1 cellular context compared by ENCODE assay signal in the genomic region with DNA sequence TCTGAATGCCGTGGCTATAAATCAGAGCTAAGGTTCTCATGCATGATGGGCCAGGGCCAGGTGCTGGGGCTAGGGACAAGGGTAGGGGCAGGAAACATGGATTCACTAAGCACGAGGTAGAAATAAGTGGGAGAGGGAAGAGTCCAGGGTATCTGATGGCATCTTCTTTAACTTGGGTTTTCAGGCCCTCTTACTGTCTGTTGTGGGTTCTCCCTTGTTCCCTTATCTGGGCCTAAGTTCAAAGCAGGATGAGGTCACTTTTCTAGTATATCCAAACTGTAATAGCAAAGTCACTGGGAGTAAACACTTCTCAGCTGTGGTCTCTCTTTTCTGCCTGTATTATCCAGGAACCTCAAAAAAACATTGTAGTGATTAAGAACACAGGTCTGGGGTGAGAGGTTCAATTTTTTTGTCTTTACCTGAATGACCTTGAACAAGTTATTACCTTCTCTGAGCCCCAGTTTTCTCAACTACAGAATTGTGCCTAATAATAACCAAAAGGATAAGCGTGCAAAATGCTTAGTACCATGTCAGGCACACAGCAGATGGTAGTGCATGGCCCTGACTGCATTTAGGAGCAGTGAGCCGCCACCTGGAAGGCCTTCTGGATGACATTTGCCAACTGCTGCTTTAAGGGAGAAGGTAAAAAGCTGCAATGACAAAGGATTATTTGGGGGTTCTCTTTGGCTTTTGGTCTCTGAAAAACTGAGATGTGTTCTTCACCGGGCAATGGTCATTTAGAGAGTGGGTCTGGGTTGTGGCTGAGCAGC.
TF ChIP-seq lines count a peak whose summit lies in the region.

No MANE protein-coding gene starts in this region.

TF ChIP-seq in K562, 482 proteins besides CTCF, POLR2A, EP300 and RAD21 (continues in another document):
- no peak for TF ChIP-seq XRCC4 (IDR thresholded peaks at IDR 0.05; ENCODE audit: extremely low read depth, insufficient read depth, insufficient read length)
- TF ChIP-seq, protein P1, sequence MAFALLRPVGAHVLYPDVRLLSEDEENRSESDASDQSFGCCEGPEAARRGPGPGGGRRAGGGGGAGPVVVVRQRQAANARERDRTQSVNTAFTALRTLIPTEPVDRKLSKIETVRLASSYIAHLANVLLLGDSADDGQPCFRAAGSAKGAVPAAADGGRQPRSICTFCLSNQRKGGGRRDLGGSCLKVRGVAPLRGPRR (CRISPR knock-in tag; IDR thresholded peaks at IDR 0.05): no peak
- TF ChIP-seq BDP1 (IDR thresholded peaks at IDR 0.05; ENCODE audit: insufficient read depth, insufficient read length): no peak
- no peak for TF ChIP-seq NFXL1 (CRISPR knock-in tag; IDR thresholded peaks at IDR 0.05)
- no peak for TF ChIP-seq CCNT2 (IDR thresholded peaks at IDR 0.05; ENCODE audit: borderline replicate concordance, extremely low read depth, insufficient read length, low read depth, low read length)
- TF ChIP-seq, protein P2, sequence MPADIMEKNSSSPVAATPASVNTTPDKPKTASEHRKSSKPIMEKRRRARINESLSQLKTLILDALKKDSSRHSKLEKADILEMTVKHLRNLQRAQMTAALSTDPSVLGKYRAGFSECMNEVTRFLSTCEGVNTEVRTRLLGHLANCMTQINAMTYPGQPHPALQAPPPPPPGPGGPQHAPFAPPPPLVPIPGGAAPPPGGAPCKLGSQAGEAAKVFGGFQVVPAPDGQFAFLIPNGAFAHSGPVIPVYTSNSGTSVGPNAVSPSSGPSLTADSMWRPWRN (IDR thresholded peaks at IDR 0.05; ENCODE audit: low read depth): 0 out of 2 replicates have a peak, but pooled peaks have one; percentile 29
- no peak for TF ChIP-seq HMG20B (CRISPR knock-in tag; IDR thresholded peaks at IDR 0.05)
- TF ChIP-seq, protein P3, sequence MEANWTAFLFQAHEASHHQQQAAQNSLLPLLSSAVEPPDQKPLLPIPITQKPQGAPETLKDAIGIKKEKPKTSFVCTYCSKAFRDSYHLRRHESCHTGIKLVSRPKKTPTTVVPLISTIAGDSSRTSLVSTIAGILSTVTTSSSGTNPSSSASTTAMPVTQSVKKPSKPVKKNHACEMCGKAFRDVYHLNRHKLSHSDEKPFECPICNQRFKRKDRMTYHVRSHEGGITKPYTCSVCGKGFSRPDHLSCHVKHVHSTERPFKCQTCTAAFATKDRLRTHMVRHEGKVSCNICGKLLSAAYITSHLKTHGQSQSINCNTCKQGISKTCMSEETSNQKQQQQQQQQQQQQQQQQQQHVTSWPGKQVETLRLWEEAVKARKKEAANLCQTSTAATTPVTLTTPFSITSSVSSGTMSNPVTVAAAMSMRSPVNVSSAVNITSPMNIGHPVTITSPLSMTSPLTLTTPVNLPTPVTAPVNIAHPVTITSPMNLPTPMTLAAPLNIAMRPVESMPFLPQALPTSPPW (CRISPR knock-in tag; IDR thresholded peaks at IDR 0.05): peak; percentile 53; the same call in 1 of the 2 replicates
- TF ChIP-seq, protein P4, sequence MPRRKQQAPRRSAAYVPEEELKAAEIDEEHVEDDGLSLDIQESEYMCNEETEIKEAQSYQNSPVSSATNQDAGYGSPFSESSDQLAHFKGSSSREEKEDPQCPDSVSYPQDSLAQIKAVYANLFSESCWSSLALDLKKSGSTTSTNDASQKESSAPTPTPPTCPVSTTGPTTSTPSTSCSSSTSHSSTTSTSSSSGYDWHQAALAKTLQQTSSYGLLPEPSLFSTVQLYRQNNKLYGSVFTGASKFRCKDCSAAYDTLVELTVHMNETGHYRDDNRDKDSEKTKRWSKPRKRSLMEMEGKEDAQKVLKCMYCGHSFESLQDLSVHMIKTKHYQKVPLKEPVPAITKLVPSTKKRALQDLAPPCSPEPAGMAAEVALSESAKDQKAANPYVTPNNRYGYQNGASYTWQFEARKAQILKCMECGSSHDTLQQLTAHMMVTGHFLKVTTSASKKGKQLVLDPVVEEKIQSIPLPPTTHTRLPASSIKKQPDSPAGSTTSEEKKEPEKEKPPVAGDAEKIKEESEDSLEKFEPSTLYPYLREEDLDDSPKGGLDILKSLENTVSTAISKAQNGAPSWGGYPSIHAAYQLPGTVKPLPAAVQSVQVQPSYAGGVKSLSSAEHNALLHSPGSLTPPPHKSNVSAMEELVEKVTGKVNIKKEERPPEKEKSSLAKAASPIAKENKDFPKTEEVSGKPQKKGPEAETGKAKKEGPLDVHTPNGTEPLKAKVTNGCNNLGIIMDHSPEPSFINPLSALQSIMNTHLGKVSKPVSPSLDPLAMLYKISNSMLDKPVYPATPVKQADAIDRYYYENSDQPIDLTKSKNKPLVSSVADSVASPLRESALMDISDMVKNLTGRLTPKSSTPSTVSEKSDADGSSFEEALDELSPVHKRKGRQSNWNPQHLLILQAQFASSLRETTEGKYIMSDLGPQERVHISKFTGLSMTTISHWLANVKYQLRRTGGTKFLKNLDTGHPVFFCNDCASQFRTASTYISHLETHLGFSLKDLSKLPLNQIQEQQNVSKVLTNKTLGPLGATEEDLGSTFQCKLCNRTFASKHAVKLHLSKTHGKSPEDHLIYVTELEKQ (CRISPR knock-in tag; IDR thresholded peaks at IDR 0.05): no peak
- TF ChIP-seq SMARCA4 (IDR thresholded peaks at IDR 0.05): peak; percentile 53; the same call in 1 of the 2 replicates
- TF ChIP-seq C11orf30 (IDR thresholded peaks at IDR 0.05; ENCODE audit: low read depth): peak; percentile 14; the same call in 1 of the 2 replicates
- 0 out of 2 replicates have a peak, but pooled peaks have one; percentile 55 for TF ChIP-seq TCF7L2 (IDR thresholded peaks at IDR 0.05; ENCODE audit: low read depth, low read length)
- peak; percentile 65 for TF ChIP-seq TCF3 (CRISPR knock-in tag; IDR thresholded peaks at IDR 0.05)
- no peak for TF ChIP-seq RBM25 (IDR thresholded peaks at IDR 0.05; ENCODE audit: low read depth, low read length, severe bottlenecking)
- no peak for TF ChIP-seq EZH2 (IDR thresholded peaks at IDR 0.05; ENCODE audit: borderline replicate concordance, low read depth, low read length)
- no peak for TF ChIP-seq BRF1 (IDR thresholded peaks at IDR 0.05; ENCODE audit: borderline replicate concordance, extremely low read depth, insufficient read length)
- no peak for TF ChIP-seq ZBTB1 (CRISPR knock-in tag; IDR thresholded peaks at IDR 0.05; ENCODE audit: borderline replicate concordance, low read depth)
- TF ChIP-seq PRPF4 (IDR thresholded peaks at IDR 0.05; ENCODE audit: insufficient read depth, low read depth, low read length, poor library complexity, severe bottlenecking): no peak
- peak; percentile 73 for TF ChIP-seq SMARCE1 (IDR thresholded peaks at IDR 0.05)
- TF ChIP-seq FOSL1 (tag; conservative IDR thresholded peaks at IDR 0.05): peak; percentile 71
- TF ChIP-seq TRIM28 (IDR thresholded peaks at IDR 0.05): no peak
- no peak; the same call in 1 of the 2 replicates for TF ChIP-seq MTA3 (IDR thresholded peaks at IDR 0.05; ENCODE audit: borderline replicate concordance)
- TF ChIP-seq, protein P5, sequence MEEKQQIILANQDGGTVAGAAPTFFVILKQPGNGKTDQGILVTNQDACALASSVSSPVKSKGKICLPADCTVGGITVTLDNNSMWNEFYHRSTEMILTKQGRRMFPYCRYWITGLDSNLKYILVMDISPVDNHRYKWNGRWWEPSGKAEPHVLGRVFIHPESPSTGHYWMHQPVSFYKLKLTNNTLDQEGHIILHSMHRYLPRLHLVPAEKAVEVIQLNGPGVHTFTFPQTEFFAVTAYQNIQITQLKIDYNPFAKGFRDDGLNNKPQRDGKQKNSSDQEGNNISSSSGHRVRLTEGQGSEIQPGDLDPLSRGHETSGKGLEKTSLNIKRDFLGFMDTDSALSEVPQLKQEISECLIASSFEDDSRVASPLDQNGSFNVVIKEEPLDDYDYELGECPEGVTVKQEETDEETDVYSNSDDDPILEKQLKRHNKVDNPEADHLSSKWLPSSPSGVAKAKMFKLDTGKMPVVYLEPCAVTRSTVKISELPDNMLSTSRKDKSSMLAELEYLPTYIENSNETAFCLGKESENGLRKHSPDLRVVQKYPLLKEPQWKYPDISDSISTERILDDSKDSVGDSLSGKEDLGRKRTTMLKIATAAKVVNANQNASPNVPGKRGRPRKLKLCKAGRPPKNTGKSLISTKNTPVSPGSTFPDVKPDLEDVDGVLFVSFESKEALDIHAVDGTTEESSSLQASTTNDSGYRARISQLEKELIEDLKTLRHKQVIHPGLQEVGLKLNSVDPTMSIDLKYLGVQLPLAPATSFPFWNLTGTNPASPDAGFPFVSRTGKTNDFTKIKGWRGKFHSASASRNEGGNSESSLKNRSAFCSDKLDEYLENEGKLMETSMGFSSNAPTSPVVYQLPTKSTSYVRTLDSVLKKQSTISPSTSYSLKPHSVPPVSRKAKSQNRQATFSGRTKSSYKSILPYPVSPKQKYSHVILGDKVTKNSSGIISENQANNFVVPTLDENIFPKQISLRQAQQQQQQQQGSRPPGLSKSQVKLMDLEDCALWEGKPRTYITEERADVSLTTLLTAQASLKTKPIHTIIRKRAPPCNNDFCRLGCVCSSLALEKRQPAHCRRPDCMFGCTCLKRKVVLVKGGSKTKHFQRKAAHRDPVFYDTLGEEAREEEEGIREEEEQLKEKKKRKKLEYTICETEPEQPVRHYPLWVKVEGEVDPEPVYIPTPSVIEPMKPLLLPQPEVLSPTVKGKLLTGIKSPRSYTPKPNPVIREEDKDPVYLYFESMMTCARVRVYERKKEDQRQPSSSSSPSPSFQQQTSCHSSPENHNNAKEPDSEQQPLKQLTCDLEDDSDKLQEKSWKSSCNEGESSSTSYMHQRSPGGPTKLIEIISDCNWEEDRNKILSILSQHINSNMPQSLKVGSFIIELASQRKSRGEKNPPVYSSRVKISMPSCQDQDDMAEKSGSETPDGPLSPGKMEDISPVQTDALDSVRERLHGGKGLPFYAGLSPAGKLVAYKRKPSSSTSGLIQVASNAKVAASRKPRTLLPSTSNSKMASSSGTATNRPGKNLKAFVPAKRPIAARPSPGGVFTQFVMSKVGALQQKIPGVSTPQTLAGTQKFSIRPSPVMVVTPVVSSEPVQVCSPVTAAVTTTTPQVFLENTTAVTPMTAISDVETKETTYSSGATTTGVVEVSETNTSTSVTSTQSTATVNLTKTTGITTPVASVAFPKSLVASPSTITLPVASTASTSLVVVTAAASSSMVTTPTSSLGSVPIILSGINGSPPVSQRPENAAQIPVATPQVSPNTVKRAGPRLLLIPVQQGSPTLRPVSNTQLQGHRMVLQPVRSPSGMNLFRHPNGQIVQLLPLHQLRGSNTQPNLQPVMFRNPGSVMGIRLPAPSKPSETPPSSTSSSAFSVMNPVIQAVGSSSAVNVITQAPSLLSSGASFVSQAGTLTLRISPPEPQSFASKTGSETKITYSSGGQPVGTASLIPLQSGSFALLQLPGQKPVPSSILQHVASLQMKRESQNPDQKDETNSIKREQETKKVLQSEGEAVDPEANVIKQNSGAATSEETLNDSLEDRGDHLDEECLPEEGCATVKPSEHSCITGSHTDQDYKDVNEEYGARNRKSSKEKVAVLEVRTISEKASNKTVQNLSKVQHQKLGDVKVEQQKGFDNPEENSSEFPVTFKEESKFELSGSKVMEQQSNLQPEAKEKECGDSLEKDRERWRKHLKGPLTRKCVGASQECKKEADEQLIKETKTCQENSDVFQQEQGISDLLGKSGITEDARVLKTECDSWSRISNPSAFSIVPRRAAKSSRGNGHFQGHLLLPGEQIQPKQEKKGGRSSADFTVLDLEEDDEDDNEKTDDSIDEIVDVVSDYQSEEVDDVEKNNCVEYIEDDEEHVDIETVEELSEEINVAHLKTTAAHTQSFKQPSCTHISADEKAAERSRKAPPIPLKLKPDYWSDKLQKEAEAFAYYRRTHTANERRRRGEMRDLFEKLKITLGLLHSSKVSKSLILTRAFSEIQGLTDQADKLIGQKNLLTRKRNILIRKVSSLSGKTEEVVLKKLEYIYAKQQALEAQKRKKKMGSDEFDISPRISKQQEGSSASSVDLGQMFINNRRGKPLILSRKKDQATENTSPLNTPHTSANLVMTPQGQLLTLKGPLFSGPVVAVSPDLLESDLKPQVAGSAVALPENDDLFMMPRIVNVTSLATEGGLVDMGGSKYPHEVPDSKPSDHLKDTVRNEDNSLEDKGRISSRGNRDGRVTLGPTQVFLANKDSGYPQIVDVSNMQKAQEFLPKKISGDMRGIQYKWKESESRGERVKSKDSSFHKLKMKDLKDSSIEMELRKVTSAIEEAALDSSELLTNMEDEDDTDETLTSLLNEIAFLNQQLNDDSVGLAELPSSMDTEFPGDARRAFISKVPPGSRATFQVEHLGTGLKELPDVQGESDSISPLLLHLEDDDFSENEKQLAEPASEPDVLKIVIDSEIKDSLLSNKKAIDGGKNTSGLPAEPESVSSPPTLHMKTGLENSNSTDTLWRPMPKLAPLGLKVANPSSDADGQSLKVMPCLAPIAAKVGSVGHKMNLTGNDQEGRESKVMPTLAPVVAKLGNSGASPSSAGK (IDR thresholded peaks at IDR 0.05): no peak
- no peak for TF ChIP-seq XRCC3 (IDR thresholded peaks at IDR 0.05)
- TF ChIP-seq TEAD1 (CRISPR knock-in tag; IDR thresholded peaks at IDR 0.05): no peak
- no peak for TF ChIP-seq ZNF347 (CRISPR knock-in tag; IDR thresholded peaks at IDR 0.05; ENCODE audit: low read depth)
- TF ChIP-seq HDAC8 (tag; IDR thresholded peaks at IDR 0.05): no peak
- no peak for TF ChIP-seq HNRNPL (IDR thresholded peaks at IDR 0.05; ENCODE audit: low read depth, low read length)
- TF ChIP-seq CBFA2T2 (conservative IDR thresholded peaks at IDR 0.05): no peak; the same call in 1 of the 2 replicates
- no peak for TF ChIP-seq RBM22 (IDR thresholded peaks at IDR 0.05; ENCODE audit: low read depth, low read length, poor library complexity, severe bottlenecking)
- TF ChIP-seq, protein P6, sequence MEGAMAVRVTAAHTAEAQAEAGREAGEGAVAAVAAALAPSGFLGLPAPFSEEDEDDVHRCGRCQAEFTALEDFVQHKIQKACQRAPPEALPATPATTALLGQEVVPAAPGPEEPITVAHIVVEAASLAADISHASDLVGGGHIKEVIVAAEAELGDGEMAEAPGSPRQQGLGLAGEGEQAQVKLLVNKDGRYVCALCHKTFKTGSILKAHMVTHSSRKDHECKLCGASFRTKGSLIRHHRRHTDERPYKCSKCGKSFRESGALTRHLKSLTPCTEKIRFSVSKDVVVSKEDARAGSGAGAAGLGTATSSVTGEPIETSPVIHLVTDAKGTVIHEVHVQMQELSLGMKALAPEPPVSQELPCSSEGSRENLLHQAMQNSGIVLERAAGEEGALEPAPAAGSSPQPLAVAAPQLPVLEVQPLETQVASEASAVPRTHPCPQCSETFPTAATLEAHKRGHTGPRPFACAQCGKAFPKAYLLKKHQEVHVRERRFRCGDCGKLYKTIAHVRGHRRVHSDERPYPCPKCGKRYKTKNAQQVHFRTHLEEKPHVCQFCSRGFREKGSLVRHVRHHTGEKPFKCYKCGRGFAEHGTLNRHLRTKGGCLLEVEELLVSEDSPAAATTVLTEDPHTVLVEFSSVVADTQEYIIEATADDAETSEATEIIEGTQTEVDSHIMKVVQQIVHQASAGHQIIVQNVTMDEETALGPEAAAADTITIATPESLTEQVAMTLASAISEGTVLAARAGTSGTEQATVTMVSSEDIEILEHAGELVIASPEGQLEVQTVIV (CRISPR knock-in tag; IDR thresholded peaks at IDR 0.05; ENCODE audit: borderline replicate concordance): no peak
- TF ChIP-seq TEAD2 (tag; IDR thresholded peaks at IDR 0.05): 0 out of 2 replicates have a peak, but pooled peaks have one; percentile 23
- TF ChIP-seq ZNF589 (CRISPR knock-in tag; IDR thresholded peaks at IDR 0.05; ENCODE audit: low read depth): peak; percentile 68; the same call in 1 of the 2 replicates
- no peak for TF ChIP-seq YBX1 (IDR thresholded peaks at IDR 0.05)
- no peak for TF ChIP-seq ZKSCAN3 (CRISPR knock-in tag; IDR thresholded peaks at IDR 0.05)
- no peak for TF ChIP-seq NR2C2 (CRISPR knock-in tag; IDR thresholded peaks at IDR 0.05)
- peak; percentile 62; the same call in 1 of the 2 replicates for TF ChIP-seq NR2C2 (tag; IDR thresholded peaks at IDR 0.05)
- TF ChIP-seq SMARCC2 (IDR thresholded peaks at IDR 0.05; ENCODE audit: low read depth): peak; percentile 54; the same call in 1 of the 2 replicates
- peak; percentile 76 for TF ChIP-seq MEF2A (IDR thresholded peaks at IDR 0.05; ENCODE audit: control insufficient read depth, low read depth, low read length)
